In the genomic region with DNA sequence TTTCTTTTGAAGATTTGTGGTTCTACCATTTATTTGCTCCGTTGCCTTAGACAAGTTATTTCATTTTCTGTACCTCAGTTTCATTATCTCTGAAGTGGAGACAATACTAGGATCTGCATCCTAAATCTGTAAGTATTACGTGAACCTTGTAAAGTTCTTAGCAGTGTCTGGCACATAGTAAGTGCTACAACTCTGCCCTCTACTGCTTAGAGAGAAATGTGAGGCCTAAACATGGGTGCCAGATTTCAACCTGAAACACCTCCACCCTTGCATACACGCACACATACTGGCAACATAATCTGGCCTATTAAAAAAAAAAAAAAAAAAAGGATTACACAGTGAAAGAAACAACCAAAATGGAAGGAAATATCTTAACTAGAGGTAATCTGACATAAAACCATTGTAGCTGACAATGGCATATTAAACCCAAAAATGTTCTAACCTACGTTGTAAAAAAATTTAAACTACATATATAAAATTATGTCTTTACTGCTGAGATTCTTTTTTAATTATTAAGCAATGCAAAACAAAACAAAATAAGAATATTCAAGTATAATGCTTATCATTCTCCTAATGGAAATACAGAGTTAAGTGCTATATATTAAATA, we compare ENCODE assay signal across 8 cellular contexts.
A peak's percentile ranks its signal among the peaks of the same experiment; 100 is the strongest.
DNase-seq lines count a peak whose midpoint lies in the region; ATAC-seq and TF ChIP-seq lines count a peak whose summit lies in the region.

No MANE protein-coding gene starts in this region.

- H3K79me1 ChIP-seq in neuronal stem cell (ENCODE audit: low read depth, low read length) = peaks cover 3% of the 10 kb centered on the region

- intact Hi-C loops in aorta (cut with DNase I) = loop anchor here (5.0 kb wide), 3 partner anchors 129 to 219 kb away; no protein-coding TSS in a partner anchor

- H4K91ac ChIP-seq in neuronal stem cell (ENCODE audit: low read depth, low read length, poor library complexity) = no peak overlapping the region

- no peak overlapping the region for H3K23ac ChIP-seq in neuronal stem cell (ENCODE audit: low read depth, low read length, poor library complexity)

- H3K4me1 ChIP-seq in aorta (ENCODE audit: control insufficient read depth in 1 of 2, insufficient read depth in 2 of 2, low read length in 2 of 2) (no peaks in the 10 kb centered on the region), neuronal stem cell (ENCODE audit: control insufficient read depth in 2 of 2, insufficient read depth in 1 of 2, low read depth in 1 of 2, low read length in 2 of 2) (peaks cover 0 to 6% of the 10 kb centered on the region in 2 donors)

- H3K4me3 ChIP-seq in LNCaP clone FGC (ENCODE audit: low read depth, low read length) = no peak overlapping the region
- H3K4me3 ChIP-seq in aorta (ENCODE audit: low read length in 2 of 2) = no peak overlapping the region
- no peak overlapping the region for H3K4me3 ChIP-seq in neuronal stem cell (ENCODE audit: low read length in 2 of 2)

- H3K4me3 Mint-ChIP-seq in brain = no peak overlapping the region

- peak overlapping the region; percentile 14 to 78 (median 50) for H3K27ac Mint-ChIP-seq in brain

- TF ChIP-seq CTCF in LNCaP clone FGC (IDR thresholded peaks at IDR 0.05; ENCODE audit: control insufficient read depth, extremely low read depth, insufficient read depth) = peak; percentile 71
- peak; percentile 54 to 64 for TF ChIP-seq CTCF in brain (conservative IDR thresholded peaks at IDR 0.05)

- 41 to 51% methylated on average over 4 of the region's 4 CpGs for WGBS in aorta, 2 donors
- WGBS in neuronal stem cell (ENCODE audit: extremely low coverage in 2 of 2, insufficient read length in 2 of 2, insufficient replicate concordance in 1 of 2), 2 donors = no CpG with 5 or more reads among the region's 4 CpGs

- H4K8ac ChIP-seq in neuronal stem cell (ENCODE audit: low read depth, low read length) = no peak overlapping the region

- H2AFZ ChIP-seq in neuronal stem cell (ENCODE audit: low read length) = no peak overlapping the region

- ATAC-seq in GM21529 (IDR thresholded peaks at IDR 0.05; ENCODE audit: unreplicated experiment) (peak; percentile 73), aorta (ENCODE audit: low FRiP score) (no peak)

- no peaks in the 10 kb centered on the region for H3K9me3 Mint-ChIP-seq in brain

- no peak overlapping the region for H3K4me2 ChIP-seq in neuronal stem cell (ENCODE audit: insufficient read depth, low read length, poor library complexity, severe bottlenecking)

- DNase-seq in EH (ENCODE audit: low read depth) = peak; percentile 65
- peak; percentile 71 for DNase-seq in LNCaP clone FGC (ENCODE audit: low read depth)
- DNase-seq in medulla oblongata (ENCODE audit: extremely low spot score) = peak; percentile 42
- DNase-seq in activated CD8-positive, alpha-beta memory T cell treated with anti-CD3 and anti-CD28 coated beads for 24 hours = no peak
- DNase-seq in aorta = no peak
- no peak for DNase-seq in neuronal stem cell (ENCODE audit: low spot score)

- H3K27me3 ChIP-seq in aorta (ENCODE audit: control insufficient read depth in 1 of 2, insufficient read depth in 2 of 2, low read length in 1 of 2) (no peaks in the 10 kb centered on the region), neuronal stem cell (ENCODE audit: control insufficient read depth in 3 of 3, insufficient read depth in 3 of 3, low read depth in 1 of 3, low read length in 3 of 3) (no peaks in the 10 kb centered on the region)

- no peak overlapping the region for H3K4ac ChIP-seq in neuronal stem cell (ENCODE audit: low read length)

- peaks cover 38% of the 10 kb centered on the region for H3K4me1 Mint-ChIP-seq in brain

- no peak overlapping the region for H2AK5ac ChIP-seq in neuronal stem cell (ENCODE audit: low read depth, low read length)

- no peak overlapping the region for H2BK5ac ChIP-seq in neuronal stem cell (ENCODE audit: low read length)

- H3K36me3 ChIP-seq in aorta (ENCODE audit: control insufficient read depth in 1 of 2, insufficient read depth in 2 of 2, low read length in 1 of 2) (no peaks in the 10 kb centered on the region), neuronal stem cell (replicated peaks in 1 of 2; ENCODE audit: control insufficient read depth in 2 of 2, insufficient read depth in 2 of 2, low read length in 2 of 2) (peaks cover 0 to 2% of the 10 kb centered on the region in 2 donors)

- H3K27ac ChIP-seq in aorta (ENCODE audit: low read depth in 1 of 2, low read length in 2 of 2) = no peak overlapping the region
- no peak overlapping the region for H3K27ac ChIP-seq in neuronal stem cell (replicated peaks; ENCODE audit: low read length)

- H2BK15ac ChIP-seq in neuronal stem cell (ENCODE audit: low read length) = no peak overlapping the region

- H3K27me3 Mint-ChIP-seq in brain = no peaks in the 10 kb centered on the region

- H2BK120ac ChIP-seq in neuronal stem cell (ENCODE audit: low read depth, low read length) = no peak overlapping the region

- no peak overlapping the region for H3K14ac ChIP-seq in neuronal stem cell (ENCODE audit: low read length)

- H3K9me3 ChIP-seq in aorta (ENCODE audit: control insufficient read depth, low read length) (no peaks in the 10 kb centered on the region), neuronal stem cell (replicated peaks in 1 of 2; ENCODE audit: control insufficient read depth in 2 of 2, insufficient read depth in 1 of 2, low read depth in 1 of 2, low read length in 2 of 2) (no peaks in the 10 kb centered on the region)

- no peak overlapping the region for H3K9ac ChIP-seq in neuronal stem cell (ENCODE audit: low read depth, low read length, poor library complexity)

- no peak overlapping the region for H3K18ac ChIP-seq in neuronal stem cell (ENCODE audit: low read length)

- H2BK12ac ChIP-seq in neuronal stem cell (ENCODE audit: low read length) = no peak overlapping the region

- H3K36me3 Mint-ChIP-seq in brain = peaks cover 26% of the 10 kb centered on the region

Comparison
In these comparisons a context has a peak if more than half of its experiments do, and no peak if none do; other contexts are left out.
1. DNase-seq: peak in EH (single experiment), LNCaP clone FGC (single experiment) and medulla oblongata (single experiment); none in activated CD8-positive, alpha-beta memory T cell treated with anti-CD3 and anti-CD28 coated beads for 24 hours (single experiment), aorta (0 of 2) and neuronal stem cell (single experiment).